20 cellular contexts compared by ENCODE assay signal in the genomic region with DNA sequence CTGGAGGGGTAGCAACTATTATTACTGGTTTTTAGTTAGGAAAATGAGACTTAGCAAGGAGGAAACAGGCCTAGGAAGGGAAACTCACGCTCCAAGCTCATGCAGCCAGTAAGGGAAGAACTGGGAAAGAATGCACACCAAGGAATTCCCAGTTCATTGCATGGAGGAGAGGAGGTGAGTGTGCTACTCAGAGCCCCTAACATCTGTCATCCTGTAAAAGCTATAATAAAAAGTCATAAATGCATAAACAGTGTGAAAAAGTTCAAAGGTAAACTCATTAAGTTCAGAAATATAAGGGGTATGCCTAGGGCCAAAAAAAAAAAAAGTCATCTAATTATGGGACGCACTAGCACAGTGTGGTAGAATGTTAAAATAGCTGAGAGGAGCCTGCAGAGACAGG. TPM values are rescaled to one million over a fixed set of nuclear protein-coding genes. Genes with fewer than 3 reads are reported as not detected.
A peak's percentile ranks its signal among the peaks of the same experiment; 100 is the strongest.
DNase-seq lines count a peak whose midpoint lies in the region; ATAC-seq, FAIRE-seq and TF ChIP-seq lines count a peak whose summit lies in the region.
"Had no signal": no experiment of that assay in that cellular context is flagged by ENCODE, and none has a peak within 500 bp of the region (broad histone marks: within the 10 kb centered on the region; RNA-seq: fewer than 3 reads in every experiment).

No MANE protein-coding gene starts in this region.

- H3K36me3 ChIP-seq in Peyer's patch (no peaks in the 10 kb centered on the region), hepatocyte (replicated peaks; ENCODE audit: insufficient read depth, low read depth) (no peaks in the 10 kb centered on the region), small intestine (ENCODE audit: control insufficient read depth in 2 of 2, insufficient read depth in 2 of 2, low read length in 2 of 2) (no peaks in the 10 kb centered on the region)

- H3K9me2 ChIP-seq in hepatocyte (replicated peaks; ENCODE audit: insufficient read depth): no peaks in the 10 kb centered on the region

- TF ChIP-seq POLR2A in A549 (IDR thresholded peaks at IDR 0.05; ENCODE audit: low read length): no peak
- no peak for TF ChIP-seq POLR2A in Peyer's patch (IDR thresholded peaks at IDR 0.05)

- 70% methylated on average over 2 of the region's 2 CpGs for WGBS in A549 (ENCODE audit: missing lambda C conversion rate)
- 77% methylated on average over 2 of the region's 2 CpGs for WGBS in hepatocyte (ENCODE audit: low lambda C conversion rate, missing lambda C conversion rate)
- WGBS in small intestine, 3 donors: 12 to 58% (median 21%) methylated on average over 2 of the region's 2 CpGs

- TF ChIP-seq RAD21 in A549 (conservative IDR thresholded peaks at IDR 0.05 in 1 of 2, IDR thresholded peaks at IDR 0.05 in 1 of 2): no peak

- TF ChIP-seq EP300 in A549 (IDR thresholded peaks at IDR 0.05): no peak

- POLR2A ChIA-PET in A549 (lab: Yijun Ruan, JAX): no interaction called here

- H3K4me2 ChIP-seq in A549: peak overlapping the region; percentile 22; the same call in 1 of the 3 replicates
- H3K4me2 ChIP-seq in hepatocyte: peak overlapping the region; percentile 66

- H3K4me3 ChIP-seq in A549 (no peak overlapping the region), Peyer's patch (no peak overlapping the region), hepatocyte (no peak overlapping the region), small intestine (ENCODE audit: low read depth in 1 of 2, low read length in 2 of 2) (no peak overlapping the region)

- H3K9me3 ChIP-seq in A549 (no peaks in the 10 kb centered on the region), Peyer's patch (no peaks in the 10 kb centered on the region), hepatocyte (ENCODE audit: low read depth) (no peaks in the 10 kb centered on the region), small intestine (ENCODE audit: control insufficient read depth, low read depth) (no peaks in the 10 kb centered on the region)

- CTCF ChIA-PET in A549 (lab: Yijun Ruan, JAX): interaction anchor here (0.7 to 1.3 kb wide), 4 partner anchors 16 to 338 kb away, joined by 3 to 6 read pairs (median 3); no protein-coding TSS in a partner anchor

- no peak overlapping the region for H3K27ac ChIP-seq in A549
- H3K27ac ChIP-seq in Peyer's patch: peak overlapping the region in 3 of 4 donors; percentile 23 to 83 (median 67)
- H3K27ac ChIP-seq in hepatocyte: peak overlapping the region; percentile 78
- peak overlapping the region; percentile 38 to 74 for H3K27ac ChIP-seq in small intestine (ENCODE audit: low read depth in 1 of 2, low read length in 1 of 2)
- H3K27ac ChIP-seq: C4-2B had no signal

- H4K20me1 ChIP-seq in hepatocyte (ENCODE audit: insufficient read depth, poor library complexity, severe bottlenecking): no peaks in the 10 kb centered on the region

- TF ChIP-seq CTCF in A549 (IDR thresholded peaks at IDR 0.05): no peak
- TF ChIP-seq CTCF in Peyer's patch (IDR thresholded peaks at IDR 0.05): peak in 1 of 6 experiments; percentile 5
- no peak for TF ChIP-seq CTCF in hepatocyte (IDR thresholded peaks at IDR 0.05; ENCODE audit: poor library complexity)

- H3K27me3 ChIP-seq in Peyer's patch (no peaks in the 10 kb centered on the region), hepatocyte (no peaks in the 10 kb centered on the region), small intestine (ENCODE audit: control insufficient read depth in 2 of 2, insufficient read depth in 2 of 2, low read length in 2 of 2) (no peaks in the 10 kb centered on the region)

- ATAC-seq in A549 (no peak), HG02678 (IDR thresholded peaks at IDR 0.05; ENCODE audit: unreplicated experiment) (no peak), GM21423 (IDR thresholded peaks at IDR 0.05; ENCODE audit: unreplicated experiment) (no peak)

- DNase-seq in A549 (ENCODE audit: low read depth in 1 of 2, low spot score in 1 of 2) (no peak), Peyer's patch (no peak), hepatocyte (ENCODE audit: low spot score) (no peak), small intestine (peak; percentile 56), SIG-M5 treated with dmso at 0.1 percent for 504 hours (lab: John Stamatoyannopoulos, UW; ENCODE audit: unreplicated experiment) (no peak), UCSD-AML1 (lab: John Stamatoyannopoulos, UW; ENCODE audit: unreplicated experiment) (no peak)
- DNase-seq: AML-193; CD4-positive, alpha-beta T cell; DMS153; DMS79; GDM1; H9 had no signal

- H3K4me1 ChIP-seq in A549: 0 out of 3 replicates have a peak, but pooled peaks cover 7% of the 10 kb centered on the region
- H3K4me1 ChIP-seq in Peyer's patch: no peaks in the 10 kb centered on the region
- peaks cover 30% of the 10 kb centered on the region for H3K4me1 ChIP-seq in hepatocyte (ENCODE audit: insufficient read depth)
- peaks cover 0 to 2% of the 10 kb centered on the region in 2 donors for H3K4me1 ChIP-seq in small intestine (ENCODE audit: control insufficient read depth in 2 of 2, insufficient read depth in 1 of 2, low read depth in 1 of 2, low read length in 1 of 2)

- FAIRE-seq in A549 (lab: Jason Lieb, UNC) (no peak), small intestine (lab: Jason Lieb, UNC) (no peak)
- FAIRE-seq: A204.1, H1 had no signal

- H3K79me2 ChIP-seq in hepatocyte: no peaks in the 10 kb centered on the region

- no peak overlapping the region for H2AFZ ChIP-seq in hepatocyte

TF ChIP-seq in A549, 52 proteins besides CTCF, POLR2A, EP300 and RAD21:
- TF ChIP-seq HEYL (CRISPR knock-in tag; IDR thresholded peaks at IDR 0.05) (no peak), BHLHE40 (IDR thresholded peaks at IDR 0.05; ENCODE audit: low read depth, low read length) (no peak), PHF8 (IDR thresholded peaks at IDR 0.05; ENCODE audit: borderline replicate concordance, low read depth) (no peak), RNF2 (IDR thresholded peaks at IDR 0.05; ENCODE audit: borderline replicate concordance, low read depth) (no peak), ZFP36 (IDR thresholded peaks at IDR 0.05; ENCODE audit: borderline replicate concordance, partially characterized antibody) (no peak)

RNA-seq across cellular contexts. Expression of a gene that starts 25.9 kb away (rescaled TPM):
- polyA plus RNA-seq in A549 (2011; rRNA removed) (61.0 and 72.6 TPM in 2 replicates), A549 (2017; fragmentation: RNase III; extraction: RNeasy Plus Mini Kit Qiagen cat#74134 plus additional on column Dnase treatment) (42.2 to 50.0 TPM (median 46.6 TPM) in 3 replicates), hepatocyte (406 and 430 TPM in 2 replicates), small intestine (10 to 100 TPM; 52.8 to 88.7 (median 68.4) TPM)
- polyA plus RNA-seq in A549 (2012; cell fraction: cytosol; rRNA removed): 95.7 and 118 TPM in 2 replicates
- 66.6 and 79.4 TPM in 2 replicates for polyA plus RNA-seq in A549 (2012; cell fraction: nucleus; rRNA removed)
- 71.5 and 87.1 TPM in 2 replicates for polyA minus RNA-seq in A549 (2011; rRNA and poly(A)+ RNA removed)
- total RNA-seq in Peyer's patch (100 to 1,000 TPM in 3 of 4 donors, 10 to 100 TPM in 1; 54.5 to 351 (median 241) TPM), hepatocyte (280 and 320 TPM in 2 replicates)
- total RNA-seq: CD4-positive, alpha-beta T cell had no signal

RNA-seq across cellular contexts. Expression of a gene that starts 37.8 kb away (rescaled TPM):
- polyA plus RNA-seq in A549 (2011; rRNA removed): not detected in 2 replicates
- not detected in 2 replicates for polyA plus RNA-seq in A549 (2012; cell fraction: cytosol; rRNA removed)
- polyA plus RNA-seq in A549 (2012; cell fraction: nucleus; rRNA removed): not detected in 2 replicates
- not detected in 3 replicates for polyA plus RNA-seq in A549 (2017; fragmentation: RNase III; extraction: RNeasy Plus Mini Kit Qiagen cat#74134 plus additional on column Dnase treatment)
- polyA minus RNA-seq in A549 (2011; rRNA and poly(A)+ RNA removed): not detected in 2 replicates
- not detected for total RNA-seq in Peyer's patch
- not detected in 2 replicates for total RNA-seq in hepatocyte
- polyA plus RNA-seq in hepatocyte: not detected in 2 replicates
- under 1 TPM in 1 of 3 donors, not detected in 2; 0.18 TPM for polyA plus RNA-seq in small intestine
- total RNA-seq: CD4-positive, alpha-beta T cell; Daoy; H1; H9; HT-29 had no signal
- polyA plus RNA-seq: BJ had no signal

Comparison
In these comparisons a context has a peak if more than half of its experiments do, and no peak if none do; other contexts are left out.
1. H3K27ac ChIP-seq: peak in Peyer's patch (3 of 4), hepatocyte (single experiment) and small intestine (2 of 2); none in A549 (0 of 2).